28 cellular contexts compared by ENCODE assay signal in the genomic region with DNA sequence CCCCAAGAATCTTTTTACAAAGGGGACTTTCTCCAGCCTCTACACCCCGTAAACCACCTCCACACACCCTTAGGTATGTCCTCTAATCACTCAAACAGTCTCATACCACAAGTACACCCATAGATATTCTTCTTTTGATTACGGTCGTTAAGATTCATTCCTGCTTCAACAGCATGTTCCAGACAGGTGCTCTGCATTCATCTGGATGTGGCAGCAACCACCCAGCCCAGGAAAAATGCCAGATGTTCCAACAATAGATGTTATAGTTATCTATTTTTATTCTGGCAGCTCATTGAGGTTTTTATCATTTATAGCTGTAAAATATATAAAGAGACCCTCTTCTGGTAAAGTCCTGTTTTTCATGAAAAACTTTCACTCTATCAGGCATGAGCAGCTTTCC.
"Had no signal": no experiment of that assay in that cellular context is flagged by ENCODE, and none has a peak within 500 bp of the region (broad histone marks: within the 10 kb centered on the region; RNA-seq: fewer than 3 reads in every experiment).

No MANE protein-coding gene starts in this region.

- H3K4me2 ChIP-seq: hepatocyte had no signal

- H3K4me1 ChIP-seq: esophagus muscularis mucosa, foreskin keratinocyte, gastrocnemius medialis, heart right ventricle had no signal

- H3K9me3 ChIP-seq: esophagus muscularis mucosa, gastrocnemius medialis, heart right ventricle had no signal

- H3K4me3 ChIP-seq: esophagus muscularis mucosa, gastrocnemius medialis, heart right ventricle, hepatocyte had no signal

- H2AFZ ChIP-seq: hepatocyte had no signal

- DNase-seq: activated B cell treated with CpG ODN at 0.5 μM for 24 hours; activated CD4-positive, alpha-beta T cell treated with anti-CD3 and anti-CD28 coated beads for 48 hours; activated CD4-positive, alpha-beta T cell treated with anti-CD3 and anti-CD28 coated beads, Interleukin-2, amount 50 U/mL, for 1 hour; activated CD4-positive, alpha-beta T cell treated with anti-CD3 and anti-CD28 coated beads, Interleukin-2, amount 50 U/mL, for 48 hours; activated CD8-positive, alpha-beta memory T cell treated with anti-CD3 and anti-CD28 coated beads for 24 hours; activated CD8-positive, alpha-beta T cell treated with anti-CD3 and anti-CD28 coated beads for 36 hours; activated effector memory CD4-positive, alpha-beta T cell treated with Interleukin-2 at 50 U/mL for 16 hours; activated gamma-delta T cell treated with Interleukin-2 at 50 U/mL for 16 hours; activated naive CD4-positive, alpha-beta T cell treated with anti-CD3 and anti-CD28 coated beads, Interleukin-2, amount 50 U/mL, for 16 hours; activated naive CD4-positive, alpha-beta T cell treated with Interleukin-2 at 50 U/mL for 16 hours; activated T-cell treated with anti-CD3 and anti-CD28 coated beads, Interleukin-2, amount 50 U/mL, for 4 hours; amniotic stem cell; anterior cingulate cortex; brain microvascular endothelial cell; cortex of kidney; dermis blood vessel endothelial cell; effector CD4-positive, alpha-beta T cell; effector memory CD8-positive, alpha-beta T cell; erythroblast; foreskin keratinocyte; gastrocnemius medialis; heart right ventricle; T1000; WERI-Rb-1 had no signal

- H3K36me3 ChIP-seq: brain microvascular endothelial cell, esophagus muscularis mucosa, gastrocnemius medialis, heart right ventricle, WERI-Rb-1 had no signal

- H3K27me3 ChIP-seq: brain microvascular endothelial cell, esophagus muscularis mucosa, gastrocnemius medialis, heart right ventricle had no signal

- H3K27ac ChIP-seq: brain microvascular endothelial cell, esophagus muscularis mucosa, foreskin keratinocyte, gastrocnemius medialis, heart right ventricle, hepatocyte, WERI-Rb-1 had no signal

- ATAC-seq: activated CD4-positive, CD25-positive, alpha-beta regulatory T cell treated with anti-CD3 and anti-CD28 coated beads, Interleukin-2, amount 50 U/mL, for 24 hours; activated CD8-positive, alpha-beta T cell treated with anti-CD3 and anti-CD28 coated beads for 36 hours; activated T-cell treated with anti-CD3 and anti-CD28 coated beads, Interleukin-2, amount 50 U/mL, for 4 hours; activated T-helper 17 cell treated with anti-CD3 and anti-CD28 coated beads, Interleukin-2, amount 50 U/mL, for 72 hours; effector memory CD8-positive, alpha-beta T cell; foreskin keratinocyte; gastrocnemius medialis; heart right ventricle had no signal

- H3K79me2 ChIP-seq: hepatocyte had no signal
